8 cellular contexts compared by ENCODE assay signal in the genomic region with DNA sequence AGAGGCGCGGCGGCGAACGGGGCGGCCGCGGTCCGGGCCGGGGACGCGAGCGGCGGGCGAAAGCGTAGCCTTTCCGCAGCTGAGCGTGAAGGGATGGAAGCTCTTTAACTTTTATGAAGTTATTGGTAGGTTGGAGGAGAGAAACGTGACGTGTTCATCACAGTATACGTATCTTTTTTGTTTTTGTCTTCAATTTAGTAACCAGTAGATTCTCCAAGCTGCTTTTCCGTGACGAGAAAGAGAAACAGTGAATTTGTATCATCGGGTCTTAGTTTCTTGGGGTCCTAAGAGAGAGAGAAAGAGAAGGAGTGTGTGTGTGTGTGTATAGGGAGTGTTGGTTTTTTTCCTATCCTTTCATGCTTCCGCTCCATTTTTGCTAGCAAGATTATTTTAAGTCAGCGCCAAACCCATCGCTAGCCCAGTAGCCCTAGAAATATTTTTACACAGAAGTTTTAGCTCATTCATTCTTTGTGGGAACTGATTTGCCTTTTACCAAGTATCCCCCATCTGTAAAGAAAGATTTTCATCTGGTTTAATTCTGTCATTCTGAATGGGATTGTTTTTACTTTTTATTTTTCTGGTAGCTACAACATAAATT. TPM values are rescaled to one million over a fixed set of nuclear protein-coding genes. Genes with fewer than 3 reads are reported as not detected.
DNase-seq lines count a peak whose midpoint lies in the region; ATAC-seq, FAIRE-seq and TF ChIP-seq lines count a peak whose summit lies in the region.

No MANE protein-coding gene starts in this region.

- TF ChIP-seq POLR2A in K562 (conservative IDR thresholded peaks at IDR 0.05): no peak

- WGBS in K562 (ENCODE audit: insufficient coverage, low coverage, missing lambda C conversion rate): 3% methylated on average over 9 of the region's 27 CpGs

- H4K20me1 ChIP-seq in K562 (replicated peaks; ENCODE audit: control insufficient read depth, insufficient read depth, low read length): no peaks in the 10 kb centered on the region

- in situ Hi-C loops in K562 (cut with MboI) (no loop called here), GM13976 (cut with MboI; ENCODE audit: low sequenced_read_pairs, unreplicated experiment) (no loop called here)

- H3K4me3 ChIP-seq in A673 (ENCODE audit: low read depth, low read length, poor library complexity, severe bottlenecking): peak overlapping the region; percentile 96
- H3K4me3 ChIP-seq in K562: peak overlapping the region; percentile 87

- H3K27ac Mint-ChIP-seq in mesothelial cell of epicardium: peak overlapping the region; percentile 96

- TF ChIP-seq EP300 in K562 (IDR thresholded peaks at IDR 0.05; ENCODE audit: low read length): no peak

- POLR2A ChIA-PET in A673 (lab: Charles Lee; ENCODE audit: low non-redundant PET) (no interaction called here), K562 (lab: Yijun Ruan, JAX) (interaction anchor here (0.7 to 2.1 kb wide), 6 partner anchors 9 to 71 kb away, joined by 3 to 14 read pairs (median 4); no protein-coding TSS in a partner anchor)

- H3K4me2 ChIP-seq in K562 (ENCODE audit: insufficient read depth, low read length): peak overlapping the region; percentile 86

- H3K9ac ChIP-seq in K562 (ENCODE audit: insufficient read depth in 1 of 2, low read depth in 2 of 2, low read length in 2 of 2): peak overlapping the region; percentile 96 to 100

- H3K27ac ChIP-seq in A673 (ENCODE audit: low read depth, low read length, poor library complexity, severe bottlenecking): peak overlapping the region; percentile 99
- peak overlapping the region; percentile 100 for H3K27ac ChIP-seq in K562 (ENCODE audit: extremely low read depth, low read depth, low read length)

- BruUV-seq in A673 (replicated peaks; lab: Mats Ljungman, UMichigan) (TSS peak; percentile 52), K562 (replicated peaks; lab: Mats Ljungman, UMichigan) (TSS peak; percentile 52)

- ATAC-seq in HG03066 (IDR thresholded peaks at IDR 0.05; ENCODE audit: low read depth, unreplicated experiment) (peak; percentile 7), K562 (no peak), HG03159 (IDR thresholded peaks at IDR 0.05; ENCODE audit: unreplicated experiment) (no peak)

- H3K9me3 ChIP-seq in A673 (ENCODE audit: low read depth, low read length, poor library complexity, severe bottlenecking) (no peaks in the 10 kb centered on the region), K562 (replicated peaks; ENCODE audit: control insufficient read depth, insufficient read depth, low read depth, low read length) (no peaks in the 10 kb centered on the region; the same call in 1 of the 2 replicates)

- H3K27me3 ChIP-seq in A673 (replicated peaks; ENCODE audit: insufficient read depth, low read depth, low read length, poor library complexity) (no peaks in the 10 kb centered on the region), K562 (ENCODE audit: control insufficient read depth in 2 of 2, insufficient read depth in 2 of 2, low read length in 2 of 2) (no peaks in the 10 kb centered on the region)

- no peaks in the 10 kb centered on the region for H3K9me3 Mint-ChIP-seq in mesothelial cell of epicardium

- peaks cover 23% of the 10 kb centered on the region for H3K4me1 Mint-ChIP-seq in mesothelial cell of epicardium

- CTCF ChIA-PET in A673 (lab: Charles Lee) (interaction anchor here (1.0 kb wide), 1 partner anchor 21 kb away, joined by 3 read pairs; no protein-coding TSS in a partner anchor), K562 (lab: Yijun Ruan, JAX; ENCODE audit: low intra/inter-chr PET ratio) (no interaction called here)

- H3K4me1 ChIP-seq in A673 (ENCODE audit: insufficient read depth, low read length, poor library complexity, severe bottlenecking) (peaks cover 5% of the 10 kb centered on the region), K562 (replicated peaks in 1 of 2; ENCODE audit: control insufficient read depth in 2 of 2, insufficient read depth in 2 of 2, low read length in 2 of 2) (peaks cover 7 to 21% of the 10 kb centered on the region in 2 experiments; a peak in 3 of 5 replicates)

- H3K27me3 Mint-ChIP-seq in mesothelial cell of epicardium (ENCODE audit: low read depth): no peaks in the 10 kb centered on the region

- H3K36me3 Mint-ChIP-seq in mesothelial cell of epicardium: peaks cover 12% of the 10 kb centered on the region

- TF ChIP-seq RAD21 in K562 (CRISPR knock-in tag; conservative IDR thresholded peaks at IDR 0.05 in 1 of 2, IDR thresholded peaks at IDR 0.05 in 1 of 2): no peak

- no peaks in the 10 kb centered on the region for H3K9me1 ChIP-seq in K562 (ENCODE audit: control insufficient read depth, insufficient read depth, low read length)

- peak overlapping the region; percentile 91 for H3K4me3 Mint-ChIP-seq in mesothelial cell of epicardium

- H3K36me3 ChIP-seq in A673 (ENCODE audit: insufficient read depth, low read length, poor library complexity, severe bottlenecking): peaks cover 24% of the 10 kb centered on the region
- H3K36me3 ChIP-seq in K562 (ENCODE audit: control insufficient read depth, insufficient read depth, low read length): peaks cover 36% of the 10 kb centered on the region; the same call in 2 of the 3 replicates

- H2AFZ ChIP-seq in K562 (ENCODE audit: low read depth, low read length): no peak overlapping the region

- TF ChIP-seq CTCF in A673 (conservative IDR thresholded peaks at IDR 0.05; ENCODE audit: low read depth, low read length) (no peak), K562 (IDR thresholded peaks at IDR 0.05 in 2 of 3, conservative IDR thresholded peaks at IDR 0.05 in 1 of 3; ENCODE audit: insufficient read depth in 2 of 3, low read depth in 1 of 3, low read length in 3 of 3) (no peak), mesothelial cell of epicardium (IDR thresholded peaks at IDR 0.05; ENCODE audit: unreplicated experiment) (no peak), GM13976 (IDR thresholded peaks at IDR 0.05; ENCODE audit: borderline replicate concordance, control extremely low read depth, extremely low read depth, insufficient read depth, missing control alignments) (no peak)

- intact Hi-C loops in A673 (cut with micrococcal nuclease; ENCODE audit: unreplicated experiment): no loop called here
- intact Hi-C loops in K562 (cut with micrococcal nuclease): no loop called here

- peak; percentile 20 for DNase-seq in A673 (ENCODE audit: low spot score)
- no peak for DNase-seq in K562 (ENCODE audit: extremely low read depth in 1 of 4, low spot score in 3 of 4)
- no peak for DNase-seq in mesothelial cell of epicardium (ENCODE audit: low spot score in 2 of 2, unreplicated experiment in 2 of 2)
- DNase-seq in GM13976 (ENCODE audit: low spot score): no peak
- DNase-seq in kidney glomerular epithelial cell (lab: John Stamatoyannopoulos, UW): no peak
- DNase-seq in NCI-H774 (lab: John Stamatoyannopoulos, UW): no peak

- no peak for FAIRE-seq in K562 (lab: Jason Lieb, UNC)

- peaks cover 85% of the 10 kb centered on the region for H3K79me2 ChIP-seq in K562 (ENCODE audit: control insufficient read depth, insufficient read depth, low read length)

RNA-seq across cellular contexts. Expression of a gene that starts 0.7 kb away (rescaled TPM):
- total RNA-seq in A673 (2021): 102 and 122 TPM in 2 replicates
- 190 and 391 TPM in 2 replicates for total RNA-seq in K562 (2011; cell fraction: chromatin; rRNA removed; ENCODE audit: low replicate concordance)
- 192 and 201 TPM in 2 replicates for total RNA-seq in K562 (2011; cell fraction: nucleolus; rRNA removed)
- 147 and 161 TPM in 2 replicates for total RNA-seq in K562 (2011; cell fraction: nucleoplasm; rRNA removed)
- 32.1 and 45.3 TPM in 2 replicates for total RNA-seq in K562 (2014; rRNA removed)
- 28.9 and 36.3 TPM in 2 replicates for total RNA-seq in K562 (2014; rRNA removed; fragmentation: Illumina TruSeq; extraction: Trizol)
- 28.5 and 35.6 TPM in 2 replicates for total RNA-seq in K562 (2015; rRNA removed; fragmentation: Illumina TruSeq; extraction: Trizol)
- 51.7 and 54.9 TPM in 2 replicates for total RNA-seq in K562 (2021)
- 58.8 and 75.1 TPM in 2 replicates for polyA plus RNA-seq in K562 (2011; rRNA removed)
- 53.1 and 78.3 TPM in 2 replicates for polyA plus RNA-seq in K562 (2011; cell fraction: cytosol; rRNA removed)
- 238 and 272 TPM in 2 replicates for polyA plus RNA-seq in K562 (2011; cell fraction: nucleus; rRNA removed)
- 49.9 and 50.6 TPM in 2 replicates for polyA plus RNA-seq in K562 (2012)
- 49.6 and 55.9 TPM in 2 replicates for polyA plus RNA-seq in K562 (2014; fragmentation: Illumina TruSeq; extraction: Trizol)
- 10 to 100 TPM in 1 of 2 experiments, 1 to 10 TPM in 1; 5.9 to 13.2 TPM for polyA plus RNA-seq in K562 (2014; fragmentation: Nextera tagmentation; extraction: Ambion mirVana)
- polyA plus RNA-seq in K562 (2014; rRNA removed): 47.1 and 58.1 TPM in 2 replicates
- polyA minus RNA-seq in K562 (2011; rRNA and poly(A)+ RNA removed): 46.1 and 62.6 TPM in 2 replicates
- polyA minus RNA-seq in K562 (2011; cell fraction: cytosol; rRNA and poly(A)+ RNA removed): 34.6 and 38.6 TPM in 2 replicates
- polyA minus RNA-seq in K562 (2011; cell fraction: nucleus; rRNA and poly(A)+ RNA removed): 46.6 and 70.8 TPM in 2 replicates
- 125 to 135 TPM (median 133 TPM) in 3 replicates for total RNA-seq in mesothelial cell of epicardium

RNA-seq across cellular contexts. Expression of a gene that starts 1.2 kb away (rescaled TPM):
- total RNA-seq in A673 (2021): 82.0 and 84.9 TPM in 2 replicates
- 16.6 and 44.7 TPM in 2 replicates for total RNA-seq in K562 (2011; cell fraction: chromatin; rRNA removed; ENCODE audit: low replicate concordance)
- 27.8 and 36.2 TPM in 2 replicates for total RNA-seq in K562 (2011; cell fraction: nucleolus; rRNA removed)
- total RNA-seq in K562 (2011; cell fraction: nucleoplasm; rRNA removed): 21.6 and 23.1 TPM in 2 replicates
- 56.2 and 79.2 TPM in 2 replicates for total RNA-seq in K562 (2014; rRNA removed)
- total RNA-seq in K562 (2014; rRNA removed; fragmentation: Illumina TruSeq; extraction: Trizol): 16.5 and 26.3 TPM in 2 replicates
- total RNA-seq in K562 (2015; rRNA removed; fragmentation: Illumina TruSeq; extraction: Trizol): 50.1 and 50.5 TPM in 2 replicates
- total RNA-seq in K562 (2021): 60.9 and 65.9 TPM in 2 replicates
- polyA plus RNA-seq in K562 (2011; rRNA removed): 25.6 and 33.3 TPM in 2 replicates
- polyA plus RNA-seq in K562 (2011; cell fraction: cytosol; rRNA removed): 32.2 and 65.6 TPM in 2 replicates
- 19.3 and 26.4 TPM in 2 replicates for polyA plus RNA-seq in K562 (2011; cell fraction: nucleus; rRNA removed)
- 42.1 and 45.0 TPM in 2 replicates for polyA plus RNA-seq in K562 (2012)
- polyA plus RNA-seq in K562 (2014; fragmentation: Illumina TruSeq; extraction: Trizol): 44.1 and 73.5 TPM in 2 replicates
- polyA plus RNA-seq in K562 (2014; fragmentation: Nextera tagmentation; extraction: Ambion mirVana): 1 to 10 TPM; 8.6 to 9.2 TPM
- polyA plus RNA-seq in K562 (2014; rRNA removed): 43.9 and 49.2 TPM in 2 replicates
- 14.2 and 18.5 TPM in 2 replicates for polyA minus RNA-seq in K562 (2011; rRNA and poly(A)+ RNA removed)
- 25.8 and 30.1 TPM in 2 replicates for polyA minus RNA-seq in K562 (2011; cell fraction: cytosol; rRNA and poly(A)+ RNA removed)
- polyA minus RNA-seq in K562 (2011; cell fraction: nucleus; rRNA and poly(A)+ RNA removed): 12.4 and 12.9 TPM in 2 replicates
- total RNA-seq in mesothelial cell of epicardium: 45.7 to 51.5 TPM (median 50.1 TPM) in 3 replicates

RNA-seq across cellular contexts. Expression of a gene that starts 48.5 kb away (rescaled TPM):
- total RNA-seq in A673 (2021): 139 TPM in 2 replicates
- total RNA-seq in K562 (2011; cell fraction: chromatin; rRNA removed; ENCODE audit: low replicate concordance): 57.7 and 95.5 TPM in 2 replicates
- total RNA-seq in K562 (2011; cell fraction: nucleolus; rRNA removed): 74.7 and 77.5 TPM in 2 replicates
- total RNA-seq in K562 (2011; cell fraction: nucleoplasm; rRNA removed): 86.8 and 106 TPM in 2 replicates
- 78.1 and 81.1 TPM in 2 replicates for total RNA-seq in K562 (2014; rRNA removed)
- total RNA-seq in K562 (2014; rRNA removed; fragmentation: Illumina TruSeq; extraction: Trizol): 26.5 and 31.9 TPM in 2 replicates
- 47.9 and 55.3 TPM in 2 replicates for total RNA-seq in K562 (2015; rRNA removed; fragmentation: Illumina TruSeq; extraction: Trizol)
- 83.3 and 85.0 TPM in 2 replicates for total RNA-seq in K562 (2021)
- polyA plus RNA-seq in K562 (2011; rRNA removed): 51.2 and 51.8 TPM in 2 replicates
- 45.7 and 67.7 TPM in 2 replicates for polyA plus RNA-seq in K562 (2011; cell fraction: cytosol; rRNA removed)
- polyA plus RNA-seq in K562 (2011; cell fraction: nucleus; rRNA removed): 49.7 and 59.0 TPM in 2 replicates
- 49.1 and 64.7 TPM in 2 replicates for polyA plus RNA-seq in K562 (2012)
- 43.4 and 50.3 TPM in 2 replicates for polyA plus RNA-seq in K562 (2014; fragmentation: Illumina TruSeq; extraction: Trizol)
- 10 to 100 TPM in 1 of 2 experiments, 1 to 10 TPM in 1; 8.2 to 20.4 TPM for polyA plus RNA-seq in K562 (2014; fragmentation: Nextera tagmentation; extraction: Ambion mirVana)
- polyA plus RNA-seq in K562 (2014; rRNA removed): 68.7 and 79.5 TPM in 2 replicates
- polyA minus RNA-seq in K562 (2011; rRNA and poly(A)+ RNA removed): 9.9 and 12.3 TPM in 2 replicates
- 22.5 and 22.9 TPM in 2 replicates for polyA minus RNA-seq in K562 (2011; cell fraction: cytosol; rRNA and poly(A)+ RNA removed)
- 12.9 and 17.8 TPM in 2 replicates for polyA minus RNA-seq in K562 (2011; cell fraction: nucleus; rRNA and poly(A)+ RNA removed)
- 32.1 to 36.5 TPM (median 35.0 TPM) in 3 replicates for total RNA-seq in mesothelial cell of epicardium
